Comparison of ENCODE assay signal across 10 cellular contexts in the genomic region with DNA sequence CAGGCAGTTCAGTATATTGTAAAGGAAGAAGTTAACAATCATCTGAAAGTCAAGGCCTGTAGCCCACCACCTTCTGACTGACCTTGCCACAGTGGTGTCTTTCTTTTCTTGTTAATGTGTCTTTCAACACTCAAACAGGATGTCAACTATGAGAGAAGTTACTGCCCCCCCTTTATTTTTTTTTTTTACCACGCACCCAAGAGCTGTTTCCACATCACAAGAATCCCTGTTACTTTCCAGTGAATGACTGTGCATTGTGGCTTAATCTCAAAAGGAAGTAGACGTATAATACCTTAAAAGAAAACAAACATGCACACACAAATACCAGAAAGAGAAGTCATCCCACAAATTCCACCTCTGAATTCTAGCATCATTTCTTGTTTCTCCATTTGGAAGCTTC.
DNase-seq lines count a peak whose midpoint lies in the region; ATAC-seq, FAIRE-seq and TF ChIP-seq lines count a peak whose summit lies in the region.
"Had no signal": no experiment of that assay in that cellular context is flagged by ENCODE, and none has a peak within 500 bp of the region (broad histone marks: within the 10 kb centered on the region; RNA-seq: fewer than 3 reads in every experiment).

No MANE protein-coding gene starts in this region.

- no peak overlapping the region for H3K4me3 Mint-ChIP-seq in T-helper 17 cell
- H3K4me3 Mint-ChIP-seq: activated T-cell treated with anti-CD3 and anti-CD28 coated beads, Interleukin-2, amount 50 U/mL, for 24 hours had no signal

- H3K36me3 ChIP-seq in adipocyte (ENCODE audit: control insufficient read depth, insufficient read depth, low read length, severe bottlenecking) (no peaks in the 10 kb centered on the region), keratinocyte (ENCODE audit: control insufficient read depth in 2 of 2, extremely low read depth in 1 of 2, insufficient read depth in 2 of 2, low read length in 2 of 2) (no peaks in the 10 kb centered on the region), thyroid gland (no peaks in the 10 kb centered on the region)

- H3K27ac ChIP-seq in keratinocyte (ENCODE audit: control insufficient read depth, insufficient read depth, low read length) (peak overlapping the region; percentile 87), thyroid gland (no peak overlapping the region)

- no peaks in the 10 kb centered on the region for H3K36me3 Mint-ChIP-seq in T-helper 17 cell (ENCODE audit: low read depth)

- H3K79me2 ChIP-seq in keratinocyte (ENCODE audit: control insufficient read depth, insufficient read depth, low read length), result peaks cover 2% of the 10 kb centered on the region

- 55 to 74% methylated on average over 2 of the region's 2 CpGs for WGBS in thyroid gland, 2 donors

- dilution Hi-C loops in keratinocyte (cut with MboI; ENCODE audit: extremely low pct_ligation_motif_present, low sequenced_read_pairs), result no loop called here

- TF ChIP-seq POLR2A in thyroid gland (IDR thresholded peaks at IDR 0.05) (no peak), erythroblast (IDR thresholded peaks at IDR 0.05; ENCODE audit: low read length) (no peak)

- H3K9me3 ChIP-seq in adipocyte (ENCODE audit: control insufficient read depth, low read length) (no peaks in the 10 kb centered on the region), keratinocyte (ENCODE audit: control insufficient read depth, low read depth, low read length) (no peaks in the 10 kb centered on the region), thyroid gland (no peaks in the 10 kb centered on the region), T-helper 17 cell (ENCODE audit: control insufficient read depth, low read length, poor library complexity, severe bottlenecking) (no peaks in the 10 kb centered on the region)

- H3K27me3 ChIP-seq in adipocyte (replicated peaks; ENCODE audit: control insufficient read depth, insufficient read depth, low read length) (no peaks in the 10 kb centered on the region), keratinocyte (ENCODE audit: control insufficient read depth, extremely low read depth, insufficient read depth, low read length) (no peaks in the 10 kb centered on the region), thyroid gland (no peaks in the 10 kb centered on the region)

- TF ChIP-seq CTCF in keratinocyte (optimal IDR thresholded peaks at IDR 0.05 in 1 of 3, IDR thresholded peaks at IDR 0.05 in 1 of 3, conservative IDR thresholded peaks at IDR 0.05 in 1 of 3; ENCODE audit: extremely low read depth in 1 of 3, insufficient read depth in 2 of 3, low read length in 3 of 3) (no peak), thyroid gland (IDR thresholded peaks at IDR 0.05) (no peak)

- ATAC-seq in HG03432 (IDR thresholded peaks at IDR 0.05; ENCODE audit: unreplicated experiment), result peak; percentile 37
- ATAC-seq in T-helper 17 cell, result no peak

- H2AFZ ChIP-seq in keratinocyte (ENCODE audit: control insufficient read depth, low read length), result no peak overlapping the region

- no peak overlapping the region for H3K9ac ChIP-seq in adipocyte (ENCODE audit: low read length)
- peak overlapping the region; percentile 48 for H3K9ac ChIP-seq in keratinocyte (ENCODE audit: control insufficient read depth, extremely low read depth, insufficient read depth, low read length)

- H3K4me2 ChIP-seq in keratinocyte (ENCODE audit: control insufficient read depth, extremely low read depth, insufficient read depth, low read depth, low read length), result peak overlapping the region; percentile 83

- peaks cover 7% of the 10 kb centered on the region for H3K4me1 Mint-ChIP-seq in T-helper 17 cell

- H3K27me3 Mint-ChIP-seq in T-helper 17 cell, result peaks cover 12% of the 10 kb centered on the region

- H3K4me3 ChIP-seq in adipocyte (ENCODE audit: low read length) (no peak overlapping the region), keratinocyte (ENCODE audit: control insufficient read depth in 2 of 3, extremely low read depth in 1 of 3, insufficient read depth in 2 of 3, low read depth in 1 of 3, low read length in 3 of 3) (peak overlapping the region in 1 of 3 experiments; percentile 22), thyroid gland (replicated peaks in 1 of 3) (no peak overlapping the region)

- no peaks in the 10 kb centered on the region for H3K9me1 ChIP-seq in keratinocyte (ENCODE audit: control insufficient read depth, extremely low read depth, insufficient read depth, low read length)

- H4K20me1 ChIP-seq in keratinocyte (ENCODE audit: control insufficient read depth, extremely low read depth, insufficient read depth, low read length), result no peaks in the 10 kb centered on the region

- peak; percentile 87 for DNase-seq in ACHN
- DNase-seq in adipocyte (ENCODE audit: low read depth), result peak; percentile 84
- peak; percentile 61 for DNase-seq in keratinocyte (ENCODE audit: low read depth, low spot score)
- DNase-seq in amniotic stem cell (lab: John Stamatoyannopoulos, UW), result no peak
- no peak for DNase-seq in thyroid gland
- no peak for DNase-seq in erythroblast (lab: John Stamatoyannopoulos, UW)
- no peak for DNase-seq in T-helper 17 cell
- DNase-seq: activated T-cell treated with anti-CD3 and anti-CD28 coated beads, Interleukin-2, amount 50 U/mL, for 24 hours; NCI-H526 had no signal

- H3K27ac Mint-ChIP-seq in T-helper 17 cell, result no peak overlapping the region
- H3K27ac Mint-ChIP-seq: activated T-cell treated with anti-CD3 and anti-CD28 coated beads, Interleukin-2, amount 50 U/mL, for 24 hours had no signal

- intact Hi-C loops in thyroid gland (cut with DNase I), result no loop called here

- FAIRE-seq in keratinocyte (lab: Jason Lieb, UNC), result peak; percentile 83

- in situ Hi-C loops in ACHN (cut with HindIII; ENCODE audit: low pct_ligation_motif_present, low pct_unique_long_range_greater_than_20kb, low sequenced_read_pairs), result no loop called here

- H3K4me1 ChIP-seq in adipocyte (ENCODE audit: control insufficient read depth, insufficient read depth, low read length) (peaks cover 11% of the 10 kb centered on the region), keratinocyte (ENCODE audit: control insufficient read depth, extremely low read depth, insufficient read depth, low read length) (peaks cover 80% of the 10 kb centered on the region), thyroid gland (peaks cover 0 to 6% of the 10 kb centered on the region in 2 donors)

Comparison
In these comparisons a context has a peak if more than half of its experiments do, and no peak if none do; other contexts are left out.
1. DNase-seq: peak in ACHN (single experiment), adipocyte (single experiment) and keratinocyte (single experiment); none in amniotic stem cell (single experiment), thyroid gland (0 of 2), erythroblast (0 of 2) and T-helper 17 cell (0 of 3).